In genomic region chr5:178471666-178472065, GRCh38 we compare ENCODE assay signal across 26 cellular contexts.
"Had no signal": no experiment of that assay in that cellular context is flagged by ENCODE, and none has a peak within 500 bp of the region (broad histone marks: within the 10 kb centered on the region; RNA-seq: fewer than 3 reads in every experiment).

No MANE protein-coding gene starts in this region.

- H3K27me3 Mint-ChIP-seq: activated naive CD8-positive, alpha-beta T cell treated with anti-CD3 and anti-CD28 coated beads, Interleukin-2, amount 50 U/mL, for 24 hours; stimulated activated naive CD8-positive, alpha-beta T cell treated with anti-CD3 and anti-CD28 coated beads, Interleukin-15, Interleukin-2, amounts not matched to agents 100 ng/mL and 50 ng/mL, for 24 hours had no signal

- H3K4me1 Mint-ChIP-seq: activated B cell treated with CpG ODN at 0.5 μM for 24 hours had no signal

- DNase-seq: activated B cell treated with CpG ODN at 0.5 μM for 24 hours; activated CD4-positive, alpha-beta T cell treated with anti-CD3 and anti-CD28 coated beads for 36 hours; activated CD4-positive, alpha-beta T cell treated with anti-CD3 and anti-CD28 coated beads, Interleukin-2, amount 50 U/mL, for 4 hours; activated CD8-positive, alpha-beta memory T cell treated with anti-CD3 and anti-CD28 coated beads, Interleukin-2, amount 50 U/mL, for 48 hours; activated gamma-delta T cell; activated naive CD4-positive, alpha-beta T cell treated with anti-CD3 and anti-CD28 coated beads, Interleukin-2, amount 50 U/mL, for 16 hours; activated naive CD8-positive, alpha-beta T cell treated with anti-CD3 and anti-CD28 coated beads, Interleukin-2, amount 50 U/mL, for 24 hours; activated T-cell treated with anti-CD3 and anti-CD28 coated beads, Interleukin-2, amount 50 U/mL, for 72 hours; brain microvascular endothelial cell; caudate nucleus; dermis blood vessel endothelial cell; effector CD8-positive, alpha-beta T cell; foreskin melanocyte; naive thymus-derived CD4-positive, alpha-beta T cell; ovary; stimulated activated CD4-positive, alpha-beta T cell treated with anti-CD3 and anti-CD28 coated beads, Interleukin-1b, Interleukin-23, amount 100 ng/mL, for 48 hours; T1000; thyroid gland had no signal

- H3K4me3 Mint-ChIP-seq: activated B cell treated with CpG ODN at 0.5 μM for 24 hours; activated CD4-positive, alpha-beta T cell treated with anti-CD3 and anti-CD28 coated beads for 36 hours; activated naive CD8-positive, alpha-beta T cell treated with anti-CD3 and anti-CD28 coated beads, Interleukin-2, amount 50 U/mL, for 24 hours; activated T-cell treated with anti-CD3 and anti-CD28 coated beads, Interleukin-2, amount 50 U/mL, for 72 hours; naive thymus-derived CD4-positive, alpha-beta T cell; stimulated activated naive CD8-positive, alpha-beta T cell treated with anti-CD3 and anti-CD28 coated beads, Interleukin-15, Interleukin-2, amounts not matched to agents 100 ng/mL and 50 ng/mL, for 24 hours; T-helper 1 cell treated with Interleukin-12 subunit alpha and Interleukin-12 subunit beta and Interleukin-4 antibody, amounts not matched to agents 30 μg/mL and 1 μg/mL, for 36 hours had no signal

- H3K4me3 ChIP-seq: lung, ovary, prostate gland, right atrium auricular region, thyroid gland had no signal

- H3K27me3 ChIP-seq: brain microvascular endothelial cell, neutrophil, ovary, right atrium auricular region, thyroid gland had no signal

- H3K9me3 ChIP-seq: neutrophil, ovary, prostate gland, thyroid gland had no signal

- H3K36me3 ChIP-seq: brain microvascular endothelial cell, neutrophil, ovary, prostate gland, right atrium auricular region, thyroid gland had no signal

- H3K36me3 Mint-ChIP-seq: naive thymus-derived CD4-positive, alpha-beta T cell had no signal

- H3K9me3 Mint-ChIP-seq: activated B cell treated with CpG ODN at 0.5 μM for 24 hours; activated naive CD8-positive, alpha-beta T cell treated with anti-CD3 and anti-CD28 coated beads, Interleukin-2, amount 50 U/mL, for 24 hours; activated T-cell treated with anti-CD3 and anti-CD28 coated beads, Interleukin-2, amount 50 U/mL, for 72 hours; stimulated activated naive CD8-positive, alpha-beta T cell treated with anti-CD3 and anti-CD28 coated beads, Interleukin-15, Interleukin-2, amounts not matched to agents 100 ng/mL and 50 ng/mL, for 24 hours; T-helper 1 cell treated with Interleukin-12 subunit alpha and Interleukin-12 subunit beta and Interleukin-4 antibody, amounts not matched to agents 30 μg/mL and 1 μg/mL, for 36 hours had no signal

- ATAC-seq: activated CD4-positive, alpha-beta T cell treated with anti-CD3 and anti-CD28 coated beads for 36 hours; activated naive CD8-positive, alpha-beta T cell treated with anti-CD3 and anti-CD28 coated beads, Interleukin-2, amount 50 U/mL, for 24 hours; activated T-cell treated with anti-CD3 and anti-CD28 coated beads, Interleukin-2, amount 50 U/mL, for 72 hours; esophagus mucosa; left lobe of liver; naive thymus-derived CD4-positive, alpha-beta T cell had no signal

- H3K27ac ChIP-seq: brain microvascular endothelial cell, neutrophil, ovary, prostate gland, right atrium auricular region, thyroid gland had no signal
